In genomic region chr6:160930547-160931377, GRCh38 we compare ENCODE assay signal across 8 cellular contexts.
DNase-seq lines count a peak whose midpoint lies in the region; ATAC-seq, FAIRE-seq and TF ChIP-seq lines count a peak whose summit lies in the region.

No MANE protein-coding gene starts in this region.

- 4 to 7% (median 4%) methylated on average over 22 to 50 of the region's 50 CpGs for WGBS in heart left ventricle, 4 donors
- 6 to 8% methylated on average over 15 to 23 of the region's 50 CpGs for whole genome bisulfite sequencing in upper lobe of left lung, 2 donors

- H3K9me3 ChIP-seq in adipocyte (ENCODE audit: control insufficient read depth, low read length) (peaks cover 3% of the 10 kb centered on the region), heart left ventricle (peaks cover 0 to 9% (median 0%) of the 10 kb centered on the region in 12 donors), upper lobe of left lung (no peaks in the 10 kb centered on the region)

- no peak for TF ChIP-seq POLR2A in heart left ventricle (IDR thresholded peaks at IDR 0.05)
- TF ChIP-seq POLR2A in upper lobe of left lung (IDR thresholded peaks at IDR 0.05): no peak

- TF ChIP-seq EP300 in upper lobe of left lung (IDR thresholded peaks at IDR 0.05): no peak

- no peaks in the 10 kb centered on the region for H3K36me3 ChIP-seq in adipocyte (ENCODE audit: control insufficient read depth, insufficient read depth, low read length, severe bottlenecking)
- no peaks in the 10 kb centered on the region for H3K36me3 ChIP-seq in heart left ventricle
- H3K36me3 ChIP-seq in upper lobe of left lung: no peaks in the 10 kb centered on the region

- peak; percentile 33 for FAIRE-seq in HTR-8/SVneo (lab: Jason Lieb, UNC)

- intact Hi-C loops in heart left ventricle (cut with DNase I): loop anchor here (1.0 to 10.0 kb wide), 13 partner anchors 42 to 444 kb away; partner anchors contain the start of gene MAP3K4 (in 5 of the 10)

- peak overlapping the region; percentile 79 for H3K4me3 ChIP-seq in adipocyte (ENCODE audit: low read length)
- H3K4me3 ChIP-seq in heart left ventricle: peak overlapping the region; percentile 25 to 70 (median 52)
- peak overlapping the region in 3 of 4 donors; percentile 31 to 55 (median 46) for H3K4me3 ChIP-seq in upper lobe of left lung

- DNase-seq in D341Med (ENCODE audit: low spot score) (peak; percentile 88), HTR-8/SVneo (ENCODE audit: insufficient read length, low spot score) (peak; percentile 60), SKM-1 treated with dmso at 0.1 percent for 144 hours (lab: John Stamatoyannopoulos, UW; ENCODE audit: unreplicated experiment) (peak; percentile 35), adipocyte (ENCODE audit: low read depth) (peak; percentile 93), heart left ventricle (peak; percentile 72 to 88 (median 78)), pons (ENCODE audit: low spot score) (peak; percentile 63), upper lobe of left lung (peak; percentile 68 to 96)

- ATAC-seq in GM21423 (IDR thresholded peaks at IDR 0.05; ENCODE audit: unreplicated experiment) (peak; percentile 90), heart left ventricle (peak; percentile 85 to 98 (median 93)), upper lobe of left lung (ENCODE audit: low FRiP score in 2 of 2) (peak; percentile 91 to 97)

- peak overlapping the region; percentile 54 for H3K9ac ChIP-seq in adipocyte (ENCODE audit: low read length)

- peak overlapping the region in 1 of 12 donors; percentile 22 for H3K27ac ChIP-seq in heart left ventricle
- H3K27ac ChIP-seq in upper lobe of left lung: no peak overlapping the region

- TF ChIP-seq CTCF in heart left ventricle (IDR thresholded peaks at IDR 0.05) (peak; percentile 82 to 95 (median 90)), upper lobe of left lung (IDR thresholded peaks at IDR 0.05) (peak; percentile 83 to 94 (median 88))

- no peaks in the 10 kb centered on the region for H3K27me3 ChIP-seq in adipocyte (replicated peaks; ENCODE audit: control insufficient read depth, insufficient read depth, low read length)
- H3K27me3 ChIP-seq in heart left ventricle: peaks cover 0 to 22% (median 0%) of the 10 kb centered on the region in 9 donors
- no peaks in the 10 kb centered on the region for H3K27me3 ChIP-seq in upper lobe of left lung

- peaks cover 4% of the 10 kb centered on the region for H3K4me1 ChIP-seq in adipocyte (ENCODE audit: control insufficient read depth, insufficient read depth, low read length)
- peaks cover 0 to 9% (median 0%) of the 10 kb centered on the region in 12 donors for H3K4me1 ChIP-seq in heart left ventricle
- peaks cover 4 to 14% (median 11%) of the 10 kb centered on the region in 4 donors for H3K4me1 ChIP-seq in upper lobe of left lung

Comparison
In these comparisons a context has a peak if more than half of its experiments do, and no peak if none do; other contexts are left out.
1. DNase-seq: peak in every context shown above with its lines; median percentile 93 in adipocyte; 88 in D341Med; 82 in upper lobe of left lung; 78 in heart left ventricle; 63 in pons; 60 in HTR-8/SVneo; 35 in SKM-1 treated with dmso at 0.1 percent for 144 hours.